In the genomic region with DNA sequence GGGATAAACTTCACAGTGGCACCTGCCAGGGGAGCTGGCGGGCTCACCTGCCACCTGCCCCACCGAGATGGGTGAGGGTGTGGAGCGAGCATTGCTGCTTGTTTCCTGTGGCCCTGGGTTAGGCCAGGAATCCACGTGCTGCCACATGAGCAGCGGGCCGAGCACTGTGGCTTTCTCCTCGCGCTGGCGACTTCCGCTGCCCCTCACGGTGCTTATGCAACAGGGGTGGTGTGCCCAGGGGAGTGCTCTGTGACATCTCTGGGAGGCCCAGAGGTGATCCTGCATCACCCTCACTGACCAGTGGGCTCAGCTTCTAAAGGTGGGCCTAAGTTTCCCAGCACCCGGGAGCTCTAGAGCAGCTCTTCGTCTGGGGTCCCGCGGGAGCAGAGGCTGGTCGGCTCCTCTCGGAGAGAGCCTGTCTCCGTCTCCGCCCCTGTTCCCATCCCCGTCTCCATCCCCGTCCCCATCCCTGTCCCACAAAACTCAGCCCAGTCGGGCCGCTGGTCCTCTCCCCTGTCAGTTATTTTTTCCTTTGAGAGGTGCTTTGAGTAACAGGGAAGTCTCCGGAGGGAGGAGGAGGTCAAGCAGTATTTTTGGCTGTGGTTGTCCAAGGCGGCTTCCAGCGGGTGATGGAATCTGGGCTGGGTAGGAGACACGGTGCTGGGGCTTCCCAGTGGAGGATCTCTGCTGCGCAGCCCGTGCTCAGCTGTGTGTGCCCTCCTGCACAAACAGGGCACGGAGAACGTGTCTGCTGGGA, we compare ENCODE assay signal across 14 cellular contexts.
"Had no signal": no experiment of that assay in that cellular context is flagged by ENCODE, and none has a peak within 500 bp of the region (broad histone marks: within the 10 kb centered on the region; RNA-seq: fewer than 3 reads in every experiment).

No MANE protein-coding gene starts in this region.

- H3K9me3 ChIP-seq: gastrocnemius medialis, heart right ventricle, thoracic aorta had no signal

- H3K4me3 ChIP-seq: gastrocnemius medialis, heart right ventricle, smooth muscle cell, thoracic aorta had no signal

- H3K27ac ChIP-seq: gastrocnemius medialis, heart right ventricle, thoracic aorta, WERI-Rb-1 had no signal

- DNase-seq: activated CD4-positive, alpha-beta T cell treated with anti-CD3 and anti-CD28 coated beads for 1 hour; activated CD4-positive, alpha-beta T cell treated with anti-CD3 and anti-CD28 coated beads, Interleukin-2, amount 50 U/mL, for 4 hours; activated T-cell treated with anti-CD3 and anti-CD28 coated beads for 4 hours; effector CD4-positive, alpha-beta T cell; gastrocnemius medialis; heart right ventricle; mesendoderm; nucleus accumbens; stimulated activated CD4-positive, alpha-beta T cell treated with anti-CD3 and anti-CD28 coated beads, Interleukin-4, amount 100 ng/mL, for 24 hours; WERI-Rb-1 had no signal

- ATAC-seq: esophagus mucosa; gastrocnemius medialis; stimulated activated memory B cell treated with anti-CD40 and anti-IgM and Interleukin-4, amounts not matched to agents 10 μg/mL and 1 μg/mL and 100 μg/mL, for 72 hours had no signal

- H3K27me3 ChIP-seq: gastrocnemius medialis, heart right ventricle had no signal
